14 cellular contexts compared by ENCODE assay signal in genomic region chr3:196159526-196159925, GRCh38. TPM values are rescaled to one million over a fixed set of nuclear protein-coding genes. Genes with fewer than 3 reads are reported as not detected.
DNase-seq lines count a peak whose midpoint lies in the region; ATAC-seq, FAIRE-seq and TF ChIP-seq lines count a peak whose summit lies in the region.
"Had no signal": no experiment of that assay in that cellular context is flagged by ENCODE, and none has a peak within 500 bp of the region (broad histone marks: within the 10 kb centered on the region; RNA-seq: fewer than 3 reads in every experiment).

No MANE protein-coding gene starts in this region.

- peak overlapping the region; percentile 66; the same call in 1 of the 2 replicates for H3K27ac ChIP-seq in GM12878 (ENCODE audit: control insufficient read depth, insufficient read depth)
- peak overlapping the region; percentile 31 to 75 (median 52) for H3K27ac ChIP-seq in upper lobe of left lung

- TF ChIP-seq CTCF in GM12878 (IDR thresholded peaks at IDR 0.05 in 2 of 3, conservative IDR thresholded peaks at IDR 0.05 in 1 of 3; ENCODE audit: control insufficient read depth in 2 of 3, extremely low read depth in 1 of 3, insufficient read depth in 1 of 3, low read depth in 3 of 3, low read length in 3 of 3), result no peak
- no peak for TF ChIP-seq CTCF in upper lobe of left lung (IDR thresholded peaks at IDR 0.05)

- CTCF ChIA-PET in activated CD4-positive, alpha-beta memory T cell treated with anti-CD3 and anti-CD28 coated beads for 36 hours (lab: Charles Lee), result interaction anchor here (0.8 to 1.3 kb wide), 2 partner anchors 86 to 257 kb away, joined by 3 to 9 read pairs; no protein-coding TSS in a partner anchor
- CTCF ChIA-PET in activated CD4-positive, alpha-beta memory T cell treated with anti-CD3 and anti-CD28 coated beads, Interleukin-2, amount 10 ng/mL, durations not matched to agents 7 days and 5 days (lab: Charles Lee), result no interaction called here
- CTCF ChIA-PET in GM12878 (lab: Yijun Ruan, JAX), result interaction anchor here (0.6 to 2.1 kb wide), 11 partner anchors 10 to 135 kb away, joined by 3 to 15 read pairs (median 5); no protein-coding TSS in a partner anchor

- peak overlapping the region; percentile 8 for H3K27ac Mint-ChIP-seq in activated CD4-positive, alpha-beta memory T cell treated with anti-CD3 and anti-CD28 coated beads for 36 hours
- H3K27ac Mint-ChIP-seq in activated CD4-positive, alpha-beta memory T cell treated with anti-CD3 and anti-CD28 coated beads, Interleukin-2, amount 10 ng/mL, durations not matched to agents 7 days and 5 days, result no peak overlapping the region

- H3K9me3 Mint-ChIP-seq in activated CD4-positive, alpha-beta memory T cell treated with anti-CD3 and anti-CD28 coated beads for 36 hours, result no peaks in the 10 kb centered on the region
- no peaks in the 10 kb centered on the region for H3K9me3 Mint-ChIP-seq in activated CD4-positive, alpha-beta memory T cell treated with anti-CD3 and anti-CD28 coated beads, Interleukin-2, amount 10 ng/mL, durations not matched to agents 7 days and 5 days
- H3K9me3 Mint-ChIP-seq: activated T-cell treated with anti-CD3 and anti-CD28 coated beads, Interleukin-2, amount 50 U/mL, for 4 hours; naive thymus-derived CD8-positive, alpha-beta T cell had no signal

- TF ChIP-seq EP300 in GM12878 (IDR thresholded peaks at IDR 0.05; ENCODE audit: borderline replicate concordance in 1 of 2, control insufficient read depth in 1 of 2, low read depth in 2 of 2, low read length in 2 of 2) (no peak), upper lobe of left lung (IDR thresholded peaks at IDR 0.05) (no peak)

- H4K20me1 ChIP-seq in GM12878 (ENCODE audit: control insufficient read depth, insufficient read depth), result no peaks in the 10 kb centered on the region

- H3K4me3 Mint-ChIP-seq in activated CD4-positive, alpha-beta memory T cell treated with anti-CD3 and anti-CD28 coated beads for 36 hours, result no peak overlapping the region
- H3K4me3 Mint-ChIP-seq in activated CD4-positive, alpha-beta memory T cell treated with anti-CD3 and anti-CD28 coated beads, Interleukin-2, amount 10 ng/mL, durations not matched to agents 7 days and 5 days, result no peak overlapping the region
- H3K4me3 Mint-ChIP-seq: activated T-cell treated with anti-CD3 and anti-CD28 coated beads, Interleukin-2, amount 50 U/mL, for 4 hours had no signal

- H3K4me2 ChIP-seq in GM12878 (ENCODE audit: control insufficient read depth, insufficient read depth), result peak overlapping the region; percentile 5; the same call in 1 of the 2 replicates

- no peak for TF ChIP-seq RAD21 in GM12878 (IDR thresholded peaks at IDR 0.05; ENCODE audit: insufficient read depth, low read depth, low read length)

- POLR2A ChIA-PET in activated CD4-positive, alpha-beta memory T cell treated with anti-CD3 and anti-CD28 coated beads for 36 hours (lab: Charles Lee), result no interaction called here
- POLR2A ChIA-PET in activated CD4-positive, alpha-beta memory T cell treated with anti-CD3 and anti-CD28 coated beads, Interleukin-2, amount 10 ng/mL, durations not matched to agents 7 days and 5 days (lab: Charles Lee), result interaction anchor here (0.9 to 2.8 kb wide), 3 partner anchors 20 to 80 kb away, joined by 3 to 9 read pairs (median 3); no protein-coding TSS in a partner anchor
- POLR2A ChIA-PET in GM12878 (lab: Charles Lee), result interaction anchor here (0.7 to 4.5 kb wide), 21 partner anchors 8 to 111 kb away, joined by 3 to 24 read pairs (median 4); no protein-coding TSS in a partner anchor

- SMC1A ChIA-PET in GM12878 (lab: Charles Lee; ENCODE audit: uncharacterized antibody, unreplicated experiment), result interaction anchor here (0.6 to 5.2 kb wide), 25 partner anchors 8 to 265 kb away, joined by 3 to 40 read pairs (median 5); no protein-coding TSS in a partner anchor

- no peak for FAIRE-seq in GM12878 (lab: Jason Lieb, UNC)

- H3K36me3 ChIP-seq in GM12878 (ENCODE audit: control insufficient read depth in 2 of 2, insufficient read depth in 2 of 2, low read length in 1 of 2), result no peaks in the 10 kb centered on the region
- no peaks in the 10 kb centered on the region for H3K36me3 ChIP-seq in mucosa of stomach (ENCODE audit: control insufficient read depth, insufficient read depth, low read length)
- no peaks in the 10 kb centered on the region for H3K36me3 ChIP-seq in upper lobe of left lung

- H2AFZ ChIP-seq in GM12878 (ENCODE audit: control insufficient read depth, low read depth, low read length), result peak overlapping the region; percentile 73

- H3K9ac ChIP-seq in GM12878 (ENCODE audit: control insufficient read depth, insufficient read depth, low read length) (no peak overlapping the region), mucosa of stomach (ENCODE audit: low read length) (peak overlapping the region; percentile 50)

- H3K27me3 ChIP-seq in GM12878 (replicated peaks in 1 of 2; ENCODE audit: control insufficient read depth in 2 of 2, insufficient read depth in 2 of 2, low read length in 1 of 2) (no peaks in the 10 kb centered on the region), mucosa of stomach (ENCODE audit: control insufficient read depth, insufficient read depth, low read length) (no peaks in the 10 kb centered on the region), upper lobe of left lung (no peaks in the 10 kb centered on the region)

- H3K4me1 ChIP-seq in GM12878 (ENCODE audit: control insufficient read depth, insufficient read depth, low read length) (peaks cover 12% of the 10 kb centered on the region), mucosa of stomach (ENCODE audit: control insufficient read depth, insufficient read depth, low read length) (peaks cover 29% of the 10 kb centered on the region), upper lobe of left lung (peaks cover 0 to 15% (median 11%) of the 10 kb centered on the region in 4 donors)

- in situ Hi-C loops in GM12878 (cut with MboI), result no loop called here

- no TSS peak for BruUV-seq in GM12878 (replicated peaks; lab: Mats Ljungman, UMichigan)

- ATAC-seq in GM12878 (no peak), upper lobe of left lung (ENCODE audit: low FRiP score in 2 of 2) (no peak), HG03097 (IDR thresholded peaks at IDR 0.05; ENCODE audit: low FRiP score, unreplicated experiment) (no peak)

- TF ChIP-seq POLR2A in GM12878 (IDR thresholded peaks at IDR 0.05; ENCODE audit: low read depth, low read length) (no peak), upper lobe of left lung (IDR thresholded peaks at IDR 0.05) (no peak)

- DNase-seq in activated CD4-positive, alpha-beta memory T cell treated with anti-CD3 and anti-CD28 coated beads for 36 hours, result no peak
- DNase-seq in activated CD4-positive, alpha-beta memory T cell treated with anti-CD3 and anti-CD28 coated beads, Interleukin-2, amount 10 ng/mL, durations not matched to agents 7 days and 5 days, result no peak
- DNase-seq in GM12878 (ENCODE audit: low read depth, low spot score) (no peak), upper lobe of left lung (no peak), SHP77 (lab: John Stamatoyannopoulos, UW) (no peak), cerebellar nuclear complex (lab: John Stamatoyannopoulos, UW) (no peak)
- DNase-seq: activated T-cell treated with anti-CD3 and anti-CD28 coated beads, Interleukin-2, amount 50 U/mL, for 4 hours; NCI-H1436 treated with DMSO at 0.1 percent for 48 hours had no signal

- intact Hi-C loops in activated CD4-positive, alpha-beta memory T cell treated with anti-CD3 and anti-CD28 coated beads for 36 hours (cut with micrococcal nuclease), result no loop called here
- intact Hi-C loops in GM12878 (cut with micrococcal nuclease; ENCODE audit: unreplicated experiment), result no loop called here

- H3K4me1 Mint-ChIP-seq in activated CD4-positive, alpha-beta memory T cell treated with anti-CD3 and anti-CD28 coated beads for 36 hours (ENCODE audit: low read depth), result peaks cover 14% of the 10 kb centered on the region
- H3K4me1 Mint-ChIP-seq in activated CD4-positive, alpha-beta memory T cell treated with anti-CD3 and anti-CD28 coated beads, Interleukin-2, amount 10 ng/mL, durations not matched to agents 7 days and 5 days, result peaks cover 32% of the 10 kb centered on the region

- H3K9me3 ChIP-seq in GM12878 (replicated peaks; ENCODE audit: control insufficient read depth, insufficient read depth, low read length) (no peaks in the 10 kb centered on the region), mucosa of stomach (ENCODE audit: control insufficient read depth, low read length) (no peaks in the 10 kb centered on the region), upper lobe of left lung (no peaks in the 10 kb centered on the region)

- RAD21 ChIA-PET in GM12878 (lab: Charles Lee; ENCODE audit: unreplicated experiment), result interaction anchor here (0.7 to 3.5 kb wide), 16 partner anchors 9 to 281 kb away, joined by 3 to 54 read pairs (median 6); no protein-coding TSS in a partner anchor

- H3K4me3 ChIP-seq in GM12878 (peak overlapping the region; percentile 14; the same call in 1 of the 2 replicates), mucosa of stomach (ENCODE audit: low read length) (no peak overlapping the region), upper lobe of left lung (no peak overlapping the region)

- no peaks in the 10 kb centered on the region for H3K79me2 ChIP-seq in GM12878 (ENCODE audit: control insufficient read depth, insufficient read depth, low read length)

- no peaks in the 10 kb centered on the region for H3K36me3 Mint-ChIP-seq in activated CD4-positive, alpha-beta memory T cell treated with anti-CD3 and anti-CD28 coated beads for 36 hours
- no peaks in the 10 kb centered on the region for H3K36me3 Mint-ChIP-seq in activated CD4-positive, alpha-beta memory T cell treated with anti-CD3 and anti-CD28 coated beads, Interleukin-2, amount 10 ng/mL, durations not matched to agents 7 days and 5 days (ENCODE audit: low read depth)
- H3K36me3 Mint-ChIP-seq: naive thymus-derived CD8-positive, alpha-beta T cell had no signal

- 88% methylated on average over 13 of the region's 13 CpGs for WGBS in GM12878 (ENCODE audit: insufficient coverage, insufficient replicate concordance, low lambda C conversion rate, missing lambda C conversion rate)
- WGBS in upper lobe of left lung, 2 donors, result 90 to 93% methylated on average over 12 to 13 of the region's 13 CpGs

- no peaks in the 10 kb centered on the region for H3K27me3 Mint-ChIP-seq in activated CD4-positive, alpha-beta memory T cell treated with anti-CD3 and anti-CD28 coated beads for 36 hours
- H3K27me3 Mint-ChIP-seq in activated CD4-positive, alpha-beta memory T cell treated with anti-CD3 and anti-CD28 coated beads, Interleukin-2, amount 10 ng/mL, durations not matched to agents 7 days and 5 days, result no peaks in the 10 kb centered on the region
- H3K27me3 Mint-ChIP-seq: naive thymus-derived CD8-positive, alpha-beta T cell had no signal

RNA-seq across cellular contexts. Expression of gene ZDHHC19, which starts 51.7 kb away (rescaled TPM):
- under 1 TPM in 1 of 2 experiments, not detected in 1; 0.36 TPM for total RNA-seq in activated CD4-positive, alpha-beta memory T cell treated with anti-CD3 and anti-CD28 coated beads for 36 hours
- total RNA-seq in activated CD4-positive, alpha-beta memory T cell treated with anti-CD3 and anti-CD28 coated beads, Interleukin-2, amount 10 ng/mL, durations not matched to agents 7 days and 5 days, result under 1 TPM in 1 of 2 experiments, not detected in 1; 0.63 TPM
- total RNA-seq in GM12878 (2013; cell fraction: nucleolus; rRNA removed), result not detected in 2 replicates
- total RNA-seq in GM12878 (2014; rRNA removed) (not detected in 2 replicates), GM12878 (2014; rRNA removed; fragmentation: Illumina TruSeq; extraction: Trizol) (not detected in 2 replicates), GM12878 (2021) (not detected in 2 replicates), upper lobe of left lung (1 to 10 TPM in 2 of 6 donors, not detected in 4; 1.4 to 3.1 TPM)
- not detected for polyA plus RNA-seq in GM12878 (2011; ENCODE audit: low read depth)
- polyA plus RNA-seq in GM12878 (2011; rRNA removed) (not detected in 2 replicates), GM12878 (2014; fragmentation: Illumina TruSeq; extraction: Trizol) (not detected in 2 replicates), GM12878 (2014; fragmentation: Nextera tagmentation; extraction: Ambion mirVana) (under 1 TPM in 1 of 2 experiments, not detected in 1; 0.26 TPM), GM12878 (2014; rRNA removed) (not detected in 2 replicates), GM12878 (2016; fragmentation: Nextera tagmentation; extraction: Ambion mirVana) (not detected)
- polyA plus RNA-seq in GM12878 (2011; cell fraction: cytosol; rRNA removed), result not detected in 2 replicates
- not detected in 2 replicates for polyA plus RNA-seq in GM12878 (2011; cell fraction: nucleus; rRNA removed)
- 0.17 TPM in 1 of 2 replicates, not detected in the other for polyA plus RNA-seq in GM12878 (2012)
- not detected in 2 replicates for polyA minus RNA-seq in GM12878 (2011; rRNA and poly(A)+ RNA removed)
- polyA minus RNA-seq in GM12878 (2011; cell fraction: cytosol; rRNA and poly(A)+ RNA removed), result not detected in 2 replicates
- polyA minus RNA-seq in GM12878 (2011; cell fraction: nucleus; rRNA and poly(A)+ RNA removed), result not detected in 2 replicates
- total RNA-seq: activated T-cell treated with anti-CD3 and anti-CD28 coated beads, Interleukin-2, amount 50 U/mL, for 4 hours; fibroblast of lung; left colon; naive thymus-derived CD8-positive, alpha-beta T cell; renal cortical epithelial cell had no signal
- polyA plus RNA-seq: fibroblast of lung had no signal

RNA-seq across cellular contexts. Expression of gene SLC51A, which starts 56.8 kb away (rescaled TPM):
- not detected for total RNA-seq in activated CD4-positive, alpha-beta memory T cell treated with anti-CD3 and anti-CD28 coated beads for 36 hours
- not detected for total RNA-seq in activated CD4-positive, alpha-beta memory T cell treated with anti-CD3 and anti-CD28 coated beads, Interleukin-2, amount 10 ng/mL, durations not matched to agents 7 days and 5 days
- not detected in 2 replicates for total RNA-seq in GM12878 (2013; cell fraction: nucleolus; rRNA removed)
- total RNA-seq in GM12878 (2014; rRNA removed) (not detected in 2 replicates), GM12878 (2014; rRNA removed; fragmentation: Illumina TruSeq; extraction: Trizol) (0.18 TPM in 1 of 2 replicates, not detected in the other), GM12878 (2021) (not detected in 2 replicates), upper lobe of left lung (1 to 10 TPM in 3 of 6 donors, under 1 TPM in 3; 0.89 to 3.2 (median 1.1) TPM)
- polyA plus RNA-seq in GM12878 (2011; ENCODE audit: low read depth), result 0.62 TPM
- polyA plus RNA-seq in GM12878 (2011; rRNA removed) (not detected in 2 replicates), GM12878 (2014; fragmentation: Illumina TruSeq; extraction: Trizol) (not detected in 2 replicates), GM12878 (2014; fragmentation: Nextera tagmentation; extraction: Ambion mirVana) (1 to 10 TPM in 1 of 2 experiments, under 1 TPM in 1; 0.99 to 2.1 TPM), GM12878 (2014; rRNA removed) (not detected in 2 replicates), GM12878 (2016; fragmentation: Nextera tagmentation; extraction: Ambion mirVana) (1 to 10 TPM; 2.2 to 3.9 TPM)
- not detected in 2 replicates for polyA plus RNA-seq in GM12878 (2011; cell fraction: cytosol; rRNA removed)
- polyA plus RNA-seq in GM12878 (2011; cell fraction: nucleus; rRNA removed), result not detected in 2 replicates
- 2.2 and 3.2 TPM in 2 replicates for polyA plus RNA-seq in GM12878 (2012)
- not detected in 2 replicates for polyA minus RNA-seq in GM12878 (2011; rRNA and poly(A)+ RNA removed)
- not detected in 2 replicates for polyA minus RNA-seq in GM12878 (2011; cell fraction: cytosol; rRNA and poly(A)+ RNA removed)
- polyA minus RNA-seq in GM12878 (2011; cell fraction: nucleus; rRNA and poly(A)+ RNA removed), result not detected in 2 replicates
- total RNA-seq: activated T-cell treated with anti-CD3 and anti-CD28 coated beads, Interleukin-2, amount 50 U/mL, for 4 hours; fibroblast of lung; naive thymus-derived CD8-positive, alpha-beta T cell; renal cortical epithelial cell had no signal
- polyA plus RNA-seq: fibroblast of lung had no signal
